In genomic region chr2:137797630-137798029, GRCh38 we compare ENCODE assay signal across 15 cellular contexts.
DNase-seq lines count a peak whose midpoint lies in the region; ATAC-seq, FAIRE-seq and TF ChIP-seq lines count a peak whose summit lies in the region.
"Had no signal": no experiment of that assay in that cellular context is flagged by ENCODE, and none has a peak within 500 bp of the region (broad histone marks: within the 10 kb centered on the region; RNA-seq: fewer than 3 reads in every experiment).

No MANE protein-coding gene starts in this region.

- no peak for FAIRE-seq in GM12891 (lab: Jason Lieb, UNC)
- FAIRE-seq in GM19239 (lab: Jason Lieb, UNC), result no peak

- DNase-seq in GM12891 (ENCODE audit: insufficient read length, low spot score) (no peak), MV-4-11 (lab: John Stamatoyannopoulos, UW) (peak; percentile 79), GM19239 (ENCODE audit: insufficient read length, low spot score) (no peak), NCI-H82 treated with DMSO at 0.1 percent for 48 hours (lab: John Stamatoyannopoulos, UW; ENCODE audit: unreplicated experiment) (no peak), NCI-H2227 treated with DMSO at 0.1 percent for 48 hours (lab: John Stamatoyannopoulos, UW) (no peak)
- DNase-seq: activated B cell treated with CpG ODN at 0.5 μM for 24 hours; activated CD8-positive, alpha-beta memory T cell treated with anti-CD3 and anti-CD28 coated beads for 24 hours; activated gamma-delta T cell; aorta; hippocampal formation; stimulated activated naive CD4-positive, alpha-beta T cell; upper lobe of left lung had no signal

- TF ChIP-seq POLR2A in GM12891 (IDR thresholded peaks at IDR 0.05; ENCODE audit: low read depth, low read length), result no peak

- peak; percentile 74 for ATAC-seq in GM21360 (IDR thresholded peaks at IDR 0.05; ENCODE audit: unreplicated experiment)
- peak; percentile 93 for ATAC-seq in HG02885 (IDR thresholded peaks at IDR 0.05; ENCODE audit: poor library complexity, unreplicated experiment)
- no peak for ATAC-seq in GM19035 (IDR thresholded peaks at IDR 0.05; ENCODE audit: unreplicated experiment)

TF ChIP-seq in GM12891, 5 proteins besides CTCF, POLR2A, EP300 and RAD21:
- TF ChIP-seq SPI1 (IDR thresholded peaks at IDR 0.05; ENCODE audit: low read depth, low read length), result peak; percentile 63
- no peak for TF ChIP-seq POU2F2 (IDR thresholded peaks at IDR 0.05; ENCODE audit: low read depth, low read length)
- TF ChIP-seq POLR2AphosphoS5 (IDR thresholded peaks at IDR 0.05; ENCODE audit: low read depth, low read length), result no peak
- TF ChIP-seq PAX5 (IDR thresholded peaks at IDR 0.05; ENCODE audit: insufficient read depth, low read length, severe bottlenecking), result no peak
